8 cellular contexts compared by ENCODE assay signal in genomic region chr17:49707608-49708514, GRCh38. TPM values are rescaled to one million over a fixed set of nuclear protein-coding genes. Genes with fewer than 3 reads are reported as not detected.
A peak's percentile ranks its signal among the peaks of the same experiment; 100 is the strongest.
DNase-seq lines count a peak whose midpoint lies in the region; FAIRE-seq and TF ChIP-seq lines count a peak whose summit lies in the region.

Gene SLC35B1, minus strand, starts transcription at chr17:49707964. Its CDS starts 131 bp downstream, at chr17:49707833.

- no peak within 1 kb of the TSS for H3T11ph ChIP-seq in H9 (ENCODE audit: low read length)

- H3K56ac ChIP-seq in H9 (ENCODE audit: insufficient read length, low read depth, low read length) = no peak within 1 kb of the TSS

- no peak within 1 kb of the TSS for H2BK12ac ChIP-seq in H9 (ENCODE audit: insufficient read length, low read depth, low read length)

- H4K91ac ChIP-seq in H9 (ENCODE audit: insufficient read length, low read depth, low read length) = no peak within 1 kb of the TSS

- peak within 1 kb of the TSS; percentile 88 for H3K18ac ChIP-seq in H9 (ENCODE audit: insufficient read length, low read depth, low read length)

- peaks cover 3% of the 10 kb centered on the region; the same call in 1 of the 2 replicates for H3K79me2 ChIP-seq in H9 (ENCODE audit: insufficient read depth, low read length)
- peaks cover 16% of the 10 kb centered on the region for H3K79me2 ChIP-seq in neural progenitor cell (ENCODE audit: low read depth)

- H3K9me3 Mint-ChIP-seq in H9 = no peaks in the 10 kb centered on the region
- H3K9me3 Mint-ChIP-seq in neural progenitor cell = no peaks in the 10 kb centered on the region

- H2AK5ac ChIP-seq in H9 (ENCODE audit: insufficient read length, low read length) = no peak within 1 kb of the TSS

- H2BK15ac ChIP-seq in H9 (ENCODE audit: low read depth, low read length) = no peak within 1 kb of the TSS

- H3F3A ChIP-seq in neural progenitor cell (ENCODE audit: low read depth) = peaks cover 22% of the 10 kb centered on the region

- H3K23me2 ChIP-seq in H9 (ENCODE audit: insufficient read length, low read depth, low read length, poor library complexity, severe bottlenecking) = peaks cover 4% of the 10 kb centered on the region

- no peaks in the 10 kb centered on the region for H3K27me3 ChIP-seq in H9 (ENCODE audit: insufficient read depth, low read length)
- H3K27me3 ChIP-seq in MG63 = no peaks in the 10 kb centered on the region; the same call in 1 of the 2 replicates
- H3K27me3 ChIP-seq in neural progenitor cell = no peaks in the 10 kb centered on the region
- H3K27me3 ChIP-seq in subcutaneous abdominal adipose tissue (ENCODE audit: control insufficient read depth in 5 of 5, insufficient read depth in 4 of 5, low read length in 5 of 5) = no peaks in the 10 kb centered on the region

- no peak within 1 kb of the TSS for H4K5ac ChIP-seq in H9 (ENCODE audit: insufficient read length, low read depth, low read length)

- H3K4me2 ChIP-seq in H9 (ENCODE audit: insufficient read depth, insufficient read length, low read length) = peak within 1 kb of the TSS; percentile 94
- peak within 1 kb of the TSS; percentile 97 for H3K4me2 ChIP-seq in neural progenitor cell

- no peak within 1 kb of the TSS for H2BK5ac ChIP-seq in H9 (ENCODE audit: insufficient read length, low read length)

- H3K36me3 ChIP-seq in MG63 (peaks cover 28% of the 10 kb centered on the region), neural progenitor cell (no peaks in the 10 kb centered on the region), subcutaneous abdominal adipose tissue (ENCODE audit: control insufficient read depth in 5 of 5, insufficient read depth in 5 of 5, low read length in 5 of 5) (peaks cover 11 to 41% (median 35%) of the 10 kb centered on the region in 5 donors)

- H3K4me3 Mint-ChIP-seq in H9 (peak within 1 kb of the TSS; percentile 89 to 94), neural progenitor cell (peak within 1 kb of the TSS; percentile 92)

- H3K4me3 ChIP-seq in MG63 = peak within 1 kb of the TSS; percentile 85
- H3K4me3 ChIP-seq in fibroblast of villous mesenchyme (ENCODE audit: low read depth, low read length) = peak within 1 kb of the TSS; percentile 97
- peak within 1 kb of the TSS; percentile 84 for H3K4me3 ChIP-seq in neural progenitor cell
- H3K4me3 ChIP-seq in subcutaneous abdominal adipose tissue (ENCODE audit: low read depth in 1 of 5, low read length in 5 of 5) = peak within 1 kb of the TSS; percentile 86 to 92 (median 90)

- H3K4me1 Mint-ChIP-seq in H9 = peaks cover 10 to 14% of the 10 kb centered on the region in 2 experiments
- H3K4me1 Mint-ChIP-seq in neural progenitor cell = peaks cover 23% of the 10 kb centered on the region

- no peak within 1 kb of the TSS for H2BK120ac ChIP-seq in H9 (ENCODE audit: low read depth, low read length, poor library complexity, severe bottlenecking)

- no peak within 1 kb of the TSS for H3K27ac ChIP-seq in H9 (ENCODE audit: insufficient read length, low read depth, low read length)
- peak within 1 kb of the TSS; percentile 97 for H3K27ac ChIP-seq in neural progenitor cell
- H3K27ac ChIP-seq in subcutaneous abdominal adipose tissue (ENCODE audit: low read depth, low read length) = peak within 1 kb of the TSS; percentile 92

- DNase-seq in H9 = peak; percentile 100
- DNase-seq in MG63 = peak; percentile 100
- DNase-seq in SIG-M5 (lab: John Stamatoyannopoulos, UW) = peak; percentile 98
- DNase-seq in activated gamma-delta T cell treated with Interleukin-2 at 50 U/mL for 16 hours = peak; percentile 98
- peak; percentile 99 for DNase-seq in fibroblast of villous mesenchyme (ENCODE audit: low read depth)
- peak; percentile 99 for DNase-seq in neural progenitor cell (ENCODE audit: low spot score)

- H2AFZ ChIP-seq in H9 (ENCODE audit: low read length) (no peak within 1 kb of the TSS), neural progenitor cell (replicated peaks) (peak within 1 kb of the TSS; percentile 64)

- no peaks in the 10 kb centered on the region for H3K79me1 ChIP-seq in H9 (ENCODE audit: insufficient read depth, low read depth, low read length, poor library complexity, severe bottlenecking)

- WGBS in H9 (ENCODE audit: extremely low coverage, insufficient read length, low lambda C conversion rate) = no CpG with 5 or more reads among the region's 53 CpGs

- peak; percentile 82 for TF ChIP-seq CTCF in H9 (conservative IDR thresholded peaks at IDR 0.05)
- peak; percentile 76 for TF ChIP-seq CTCF in fibroblast of villous mesenchyme (IDR thresholded peaks at IDR 0.05; ENCODE audit: insufficient read depth, low read depth, low read length)
- TF ChIP-seq CTCF in neural progenitor cell (IDR thresholded peaks at IDR 0.05) = peak; percentile 81

- no peaks in the 10 kb centered on the region for H3K4me1 ChIP-seq in H9 (ENCODE audit: insufficient read depth, low read length)
- H3K4me1 ChIP-seq in neural progenitor cell = peaks cover 7% of the 10 kb centered on the region
- peaks cover 6 to 29% (median 26%) of the 10 kb centered on the region in 5 donors for H3K4me1 ChIP-seq in subcutaneous abdominal adipose tissue (ENCODE audit: control insufficient read depth in 5 of 5, insufficient read depth in 5 of 5, low read length in 5 of 5)

- H2BK20ac ChIP-seq in H9 (ENCODE audit: low read depth, low read length, poor library complexity, severe bottlenecking) = no peak within 1 kb of the TSS

- peak within 1 kb of the TSS; percentile 94 for H3K14ac ChIP-seq in H9 (ENCODE audit: insufficient read depth, low read length)

- H3K36me3 Mint-ChIP-seq in H9 (ENCODE audit: insufficient read depth in 1 of 3, low read depth in 3 of 3) (peaks cover 14 to 38% (median 33%) of the 10 kb centered on the region in 3 experiments; a peak in 5 of 7 replicates), neural progenitor cell (peaks cover 4% of the 10 kb centered on the region)

- H4K8ac ChIP-seq in H9 (replicated peaks; ENCODE audit: insufficient read length, low read depth, low read length) = no peak within 1 kb of the TSS

- peak within 1 kb of the TSS; percentile 71 for H3K9ac ChIP-seq in H9 (ENCODE audit: extremely low read depth, insufficient read length, low read length)
- H3K9ac ChIP-seq in neural progenitor cell = peak within 1 kb of the TSS; percentile 97
- H3K9ac ChIP-seq in subcutaneous abdominal adipose tissue (ENCODE audit: low read length in 5 of 5) = peak within 1 kb of the TSS; percentile 89 to 96 (median 91)

- no peaks in the 10 kb centered on the region for H3K27me3 Mint-ChIP-seq in H9 (ENCODE audit: low read depth)
- peaks cover 4% of the 10 kb centered on the region for H3K27me3 Mint-ChIP-seq in neural progenitor cell (ENCODE audit: insufficient read depth, low read depth)

- H3K23ac ChIP-seq in H9 (ENCODE audit: insufficient read length, low read depth, low read length) = no peak within 1 kb of the TSS

- peak within 1 kb of the TSS; percentile 99 to 100 (median 100) for H3K27ac Mint-ChIP-seq in H9
- peak within 1 kb of the TSS; percentile 99 for H3K27ac Mint-ChIP-seq in neural progenitor cell

- H3K9me3 ChIP-seq in H9 (ENCODE audit: control insufficient read depth, low read depth, low read length) = no peaks in the 10 kb centered on the region
- H3K9me3 ChIP-seq in MG63 = no peaks in the 10 kb centered on the region
- H3K9me3 ChIP-seq in neural progenitor cell (ENCODE audit: low read depth) = no peaks in the 10 kb centered on the region
- no peaks in the 10 kb centered on the region for H3K9me3 ChIP-seq in subcutaneous abdominal adipose tissue (ENCODE audit: control insufficient read depth in 5 of 5, low read length in 5 of 5)

- FAIRE-seq in G401.6 (lab: Jason Lieb, UNC) = peak; percentile 98

- no peaks in the 10 kb centered on the region for H4K20me1 ChIP-seq in H9 (ENCODE audit: control insufficient read depth, insufficient read depth, insufficient read length)
- no peaks in the 10 kb centered on the region for H4K20me1 ChIP-seq in neural progenitor cell (ENCODE audit: low read depth)

- H3K4ac ChIP-seq in H9 (ENCODE audit: low read depth, low read length) = no peak within 1 kb of the TSS; the same call in 1 of the 2 replicates

RNA-seq across cellular contexts. Expression of gene SLC35B1, which starts in this region (rescaled TPM):
- total RNA-seq in H9 (2021) (55.5 and 58.9 TPM in 2 replicates), fibroblast of villous mesenchyme (56.4 and 61.3 TPM in 2 replicates), neural progenitor cell (ENCODE audit: low replicate concordance) (52.7 and 62.1 TPM in 2 replicates)
- total RNA-seq in MG63 (2014; rRNA removed; shearing (Covaris generic); ENCODE audit: low replicate concordance) = 76.6 and 87.1 TPM in 2 replicates
